Comparison of ENCODE assay signal across 10 cellular contexts in the genomic region with DNA sequence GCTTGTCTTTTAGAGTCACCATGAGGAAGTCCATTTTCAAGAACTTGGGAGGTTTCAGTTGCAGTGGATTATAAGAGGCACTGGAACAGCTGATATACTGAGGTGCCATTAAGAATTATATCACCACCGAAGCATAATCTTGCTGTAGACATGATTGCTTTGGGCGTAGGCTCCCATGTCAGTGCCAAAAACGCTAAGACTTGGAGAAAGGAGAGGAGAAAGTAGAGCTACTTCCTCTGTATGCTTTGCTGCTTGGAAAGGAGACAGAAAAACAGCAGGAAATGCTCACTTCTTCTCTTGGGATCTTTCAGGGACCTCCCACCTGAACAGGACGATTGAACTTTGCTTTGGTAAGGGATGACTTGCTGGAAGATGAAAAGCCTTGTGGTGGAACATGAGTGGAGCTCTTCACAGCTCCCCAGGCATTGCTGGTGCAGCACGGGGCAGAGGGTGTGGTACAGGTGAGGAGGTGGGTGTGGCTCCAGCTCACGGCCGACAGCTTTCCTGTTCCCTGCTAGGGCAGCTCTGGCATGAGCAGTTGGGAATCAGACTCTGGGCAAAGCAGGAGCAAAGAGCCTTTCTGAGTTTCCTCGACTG.
DNase-seq lines count a peak whose midpoint lies in the region; ATAC-seq and TF ChIP-seq lines count a peak whose summit lies in the region.
"Had no signal": no experiment of that assay in that cellular context is flagged by ENCODE, and none has a peak within 500 bp of the region (broad histone marks: within the 10 kb centered on the region; RNA-seq: fewer than 3 reads in every experiment).

No MANE protein-coding gene starts in this region.

- ATAC-seq in sciatic nerve (peak; percentile 82), HG02588 (IDR thresholded peaks at IDR 0.05; ENCODE audit: unreplicated experiment) (no peak)
- ATAC-seq: activated CD8-positive, alpha-beta T cell treated with anti-CD3 and anti-CD28 coated beads, Interleukin-2, amount 10 ng/mL, durations not matched to agents 7 days and 5 days had no signal

- H3K27me3 ChIP-seq in fibroblast of lung (ENCODE audit: control insufficient read depth, insufficient read depth, low read length) = no peaks in the 10 kb centered on the region

- peak; percentile 56 for DNase-seq in DMS53 (lab: John Stamatoyannopoulos, UW)
- peak; percentile 4 to 65 for DNase-seq in NCI-H526 (lab: John Stamatoyannopoulos, UW)
- DNase-seq in fibroblast of lung (ENCODE audit: low read depth in 2 of 2) = peak; percentile 51 to 62
- no peak for DNase-seq in sciatic nerve (ENCODE audit: low spot score)
- DNase-seq in occipital lobe (lab: John Stamatoyannopoulos, UW) = no peak
- no peak for DNase-seq in stimulated activated CD4-positive, alpha-beta T cell treated with anti-CD3 and anti-CD28 coated beads, Interleukin-4, amount 100 ng/mL, for 1 hour
- no peak for DNase-seq in OCI-M2 (lab: John Stamatoyannopoulos, UW; ENCODE audit: unreplicated experiment)
- DNase-seq: activated CD8-positive, alpha-beta T cell treated with anti-CD3 and anti-CD28 coated beads, Interleukin-2, amount 10 ng/mL, durations not matched to agents 7 days and 5 days had no signal

- no peak overlapping the region for H3K9ac ChIP-seq in fibroblast of lung (ENCODE audit: insufficient read depth, low read length)
- H3K9ac ChIP-seq: parathyroid adenoma had no signal

- H3K4me2 ChIP-seq in fibroblast of lung (ENCODE audit: extremely low read depth, insufficient read depth, low read length) = peak overlapping the region; percentile 39

- H3K79me2 ChIP-seq in fibroblast of lung (ENCODE audit: control insufficient read depth, insufficient read depth, low read length) = no peaks in the 10 kb centered on the region
- H3K79me2 ChIP-seq: parathyroid adenoma had no signal

- no peaks in the 10 kb centered on the region for H3K9me3 ChIP-seq in fibroblast of lung (ENCODE audit: control insufficient read depth, insufficient read depth, low read depth, low read length)

- intact Hi-C loops in sciatic nerve (cut with DNase I) = no loop called here

- H3K36me3 ChIP-seq in fibroblast of lung (ENCODE audit: control insufficient read depth, insufficient read depth, low read length) = no peaks in the 10 kb centered on the region

- H3K4me3 ChIP-seq in fibroblast of lung (replicated peaks in 1 of 4; ENCODE audit: control extremely low read depth in 1 of 4, insufficient read depth in 1 of 4, low read depth in 3 of 4, low read length in 4 of 4) = peak overlapping the region in 2 of 4 experiments; percentile 5 to 9

- H3K4me1 ChIP-seq in fibroblast of lung (ENCODE audit: control insufficient read depth, extremely low read depth, insufficient read depth, low read length) = peaks cover 11% of the 10 kb centered on the region
- H3K4me1 ChIP-seq: parathyroid adenoma had no signal

- H4K20me1 ChIP-seq in fibroblast of lung (ENCODE audit: control insufficient read depth, extremely low read depth, insufficient read depth, low read length) = no peaks in the 10 kb centered on the region

- peak overlapping the region; percentile 7 for H3K27ac ChIP-seq in fibroblast of lung (ENCODE audit: insufficient read depth, low read length)
- H3K27ac ChIP-seq: parathyroid adenoma had no signal

- H2AFZ ChIP-seq in fibroblast of lung (ENCODE audit: low read length) = peak overlapping the region; percentile 45
- H2AFZ ChIP-seq: parathyroid adenoma had no signal

- TF ChIP-seq CTCF in fibroblast of lung (conservative IDR thresholded peaks at IDR 0.05 in 1 of 2, IDR thresholded peaks at IDR 0.05 in 1 of 2; ENCODE audit: low read depth in 1 of 2, low read length in 2 of 2) = no peak

Comparison
In these comparisons a context has a peak if more than half of its experiments do, and no peak if none do; other contexts are left out.
1. DNase-seq: peak in DMS53 (single experiment), NCI-H526 (2 of 2) and fibroblast of lung (2 of 2); none in sciatic nerve (single experiment), occipital lobe (single experiment), stimulated activated CD4-positive, alpha-beta T cell treated with anti-CD3 and anti-CD28 coated beads, Interleukin-4, amount 100 ng/mL, for 1 hour (single experiment) and OCI-M2 (single experiment).